1 cellular context compared by ENCODE assay signal in genomic region chr11:78156081-78156844, GRCh38.
TF ChIP-seq lines count a peak whose summit lies in the region.

No MANE protein-coding gene starts in this region.

TF ChIP-seq in HepG2, 621 proteins besides CTCF, POLR2A, EP300 and RAD21 (continued from another document and continues in another):
- TF ChIP-seq, protein P1, sequence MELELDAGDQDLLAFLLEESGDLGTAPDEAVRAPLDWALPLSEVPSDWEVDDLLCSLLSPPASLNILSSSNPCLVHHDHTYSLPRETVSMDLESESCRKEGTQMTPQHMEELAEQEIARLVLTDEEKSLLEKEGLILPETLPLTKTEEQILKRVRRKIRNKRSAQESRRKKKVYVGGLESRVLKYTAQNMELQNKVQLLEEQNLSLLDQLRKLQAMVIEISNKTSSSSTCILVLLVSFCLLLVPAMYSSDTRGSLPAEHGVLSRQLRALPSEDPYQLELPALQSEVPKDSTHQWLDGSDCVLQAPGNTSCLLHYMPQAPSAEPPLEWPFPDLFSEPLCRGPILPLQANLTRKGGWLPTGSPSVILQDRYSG (CRISPR knock-in tag; IDR thresholded peaks at IDR 0.05), result no peak
- TF ChIP-seq PRDM10 (CRISPR knock-in tag; IDR thresholded peaks at IDR 0.05; ENCODE audit: low read depth) (0 out of 2 replicates have a peak, but pooled peaks have one; percentile 42), IKZF5 (CRISPR knock-in tag; IDR thresholded peaks at IDR 0.05) (peak; percentile 98), SALL1 (CRISPR knock-in tag; IDR thresholded peaks at IDR 0.05) (peak; percentile 98), SUZ12 (IDR thresholded peaks at IDR 0.05; ENCODE audit: low read depth, low read length) (no peak), NCOR1 (IDR thresholded peaks at IDR 0.05; ENCODE audit: borderline replicate concordance, low read length) (peak; percentile 91; the same call in 1 of the 2 replicates), JUNB (CRISPR knock-in tag; IDR thresholded peaks at IDR 0.05; ENCODE audit: borderline replicate concordance) (no peak), GATA4 (IDR thresholded peaks at IDR 0.05; ENCODE audit: borderline replicate concordance, low read depth) (peak; percentile 68; the same call in 1 of the 2 replicates), AKAP8 (CRISPR knock-in tag; IDR thresholded peaks at IDR 0.05) (peak; percentile 39; the same call in 1 of the 2 replicates), FOXK2 (IDR thresholded peaks at IDR 0.05) (no peak), ZNF501 (CRISPR knock-in tag; IDR thresholded peaks at IDR 0.05) (peak; percentile 40; the same call in 1 of the 2 replicates), PITX1 (CRISPR knock-in tag; IDR thresholded peaks at IDR 0.05) (no peak), ZNF350 (CRISPR knock-in tag; IDR thresholded peaks at IDR 0.05; ENCODE audit: borderline replicate concordance, low read depth) (peak; percentile 83), ZSCAN29 (CRISPR knock-in tag; conservative IDR thresholded peaks at IDR 0.05) (peak; percentile 79; the same call in 1 of the 2 replicates), FOXP1 (IDR thresholded peaks at IDR 0.05) (no peak), FOXP1 (CRISPR knock-in tag; IDR thresholded peaks at IDR 0.05) (peak; percentile 90), ZNF546 (CRISPR knock-in tag; conservative IDR thresholded peaks at IDR 0.05) (no peak), ZNF614 (CRISPR knock-in tag; IDR thresholded peaks at IDR 0.05; ENCODE audit: borderline replicate concordance) (peak; percentile 91), ATF6 (CRISPR knock-in tag; conservative IDR thresholded peaks at IDR 0.05) (no peak), NPAS2 (CRISPR knock-in tag; IDR thresholded peaks at IDR 0.05; ENCODE audit: borderline replicate concordance) (no peak), SP140L (CRISPR knock-in tag; IDR thresholded peaks at IDR 0.05; ENCODE audit: borderline replicate concordance) (peak; percentile 56; the same call in 1 of the 2 replicates), ZNF644 (CRISPR knock-in tag; IDR thresholded peaks at IDR 0.05; ENCODE audit: low read depth) (peak; percentile 25; the same call in 1 of the 2 replicates), SPEN (CRISPR knock-in tag; IDR thresholded peaks at IDR 0.05; ENCODE audit: low read depth) (peak; percentile 32; the same call in 1 of the 2 replicates), NFYB (CRISPR knock-in tag; IDR thresholded peaks at IDR 0.05) (no peak), FOXP4 (CRISPR knock-in tag; IDR thresholded peaks at IDR 0.05) (peak; percentile 96), THAP7 (CRISPR knock-in tag; IDR thresholded peaks at IDR 0.05) (peak; percentile 51; the same call in 1 of the 2 replicates), NFIC (IDR thresholded peaks at IDR 0.05; ENCODE audit: low read length) (peak; percentile 76; the same call in 1 of the 2 replicates), THRA (CRISPR knock-in tag; IDR thresholded peaks at IDR 0.05; ENCODE audit: borderline replicate concordance) (peak; percentile 98)
- TF ChIP-seq, protein P2, sequence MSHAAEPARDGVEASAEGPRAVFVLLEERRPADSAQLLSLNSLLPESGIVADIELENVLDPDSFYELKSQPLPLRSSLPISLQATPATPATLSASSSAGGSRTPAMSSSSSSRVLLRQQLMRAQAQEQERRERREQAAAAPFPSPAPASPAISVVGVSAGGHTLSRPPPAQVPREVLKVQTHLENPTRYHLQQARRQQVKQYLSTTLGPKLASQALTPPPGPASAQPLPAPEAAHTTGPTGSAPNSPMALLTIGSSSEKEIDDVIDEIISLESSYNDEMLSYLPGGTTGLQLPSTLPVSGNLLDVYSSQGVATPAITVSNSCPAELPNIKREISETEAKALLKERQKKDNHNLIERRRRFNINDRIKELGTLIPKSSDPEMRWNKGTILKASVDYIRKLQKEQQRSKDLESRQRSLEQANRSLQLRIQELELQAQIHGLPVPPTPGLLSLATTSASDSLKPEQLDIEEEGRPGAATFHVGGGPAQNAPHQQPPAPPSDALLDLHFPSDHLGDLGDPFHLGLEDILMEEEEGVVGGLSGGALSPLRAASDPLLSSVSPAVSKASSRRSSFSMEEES (CRISPR knock-in tag; IDR thresholded peaks at IDR 0.05), result peak; percentile 82
- TF ChIP-seq, protein P3, sequence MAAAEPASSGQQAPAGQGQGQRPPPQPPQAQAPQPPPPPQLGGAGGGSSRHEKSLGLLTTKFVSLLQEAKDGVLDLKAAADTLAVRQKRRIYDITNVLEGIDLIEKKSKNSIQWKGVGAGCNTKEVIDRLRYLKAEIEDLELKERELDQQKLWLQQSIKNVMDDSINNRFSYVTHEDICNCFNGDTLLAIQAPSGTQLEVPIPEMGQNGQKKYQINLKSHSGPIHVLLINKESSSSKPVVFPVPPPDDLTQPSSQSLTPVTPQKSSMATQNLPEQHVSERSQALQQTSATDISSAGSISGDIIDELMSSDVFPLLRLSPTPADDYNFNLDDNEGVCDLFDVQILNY (CRISPR knock-in tag; conservative IDR thresholded peaks at IDR 0.05), result no peak
- TF ChIP-seq, protein P4, sequence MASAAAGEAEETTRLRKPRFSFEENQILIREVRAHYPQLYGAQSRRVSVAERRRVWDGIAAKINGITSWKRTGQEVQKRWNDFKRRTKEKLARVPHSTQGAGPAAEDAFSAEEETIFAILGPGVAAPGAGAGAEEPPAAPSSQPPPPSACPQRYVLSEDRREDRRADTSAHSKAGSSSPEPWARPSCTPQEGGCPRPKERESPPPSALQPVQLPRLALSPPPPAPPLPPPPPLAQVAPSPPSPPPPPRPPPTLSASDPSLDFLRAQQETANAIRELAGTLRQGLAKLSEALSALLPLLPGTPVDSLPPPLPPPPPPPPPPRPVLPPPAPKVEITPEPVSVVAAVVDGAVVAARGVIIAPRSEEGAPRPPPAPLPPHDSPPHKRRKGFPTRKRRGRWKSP (CRISPR knock-in tag; IDR thresholded peaks at IDR 0.05), result peak; percentile 81; the same call in 1 of the 2 replicates
- TF ChIP-seq, protein P5, sequence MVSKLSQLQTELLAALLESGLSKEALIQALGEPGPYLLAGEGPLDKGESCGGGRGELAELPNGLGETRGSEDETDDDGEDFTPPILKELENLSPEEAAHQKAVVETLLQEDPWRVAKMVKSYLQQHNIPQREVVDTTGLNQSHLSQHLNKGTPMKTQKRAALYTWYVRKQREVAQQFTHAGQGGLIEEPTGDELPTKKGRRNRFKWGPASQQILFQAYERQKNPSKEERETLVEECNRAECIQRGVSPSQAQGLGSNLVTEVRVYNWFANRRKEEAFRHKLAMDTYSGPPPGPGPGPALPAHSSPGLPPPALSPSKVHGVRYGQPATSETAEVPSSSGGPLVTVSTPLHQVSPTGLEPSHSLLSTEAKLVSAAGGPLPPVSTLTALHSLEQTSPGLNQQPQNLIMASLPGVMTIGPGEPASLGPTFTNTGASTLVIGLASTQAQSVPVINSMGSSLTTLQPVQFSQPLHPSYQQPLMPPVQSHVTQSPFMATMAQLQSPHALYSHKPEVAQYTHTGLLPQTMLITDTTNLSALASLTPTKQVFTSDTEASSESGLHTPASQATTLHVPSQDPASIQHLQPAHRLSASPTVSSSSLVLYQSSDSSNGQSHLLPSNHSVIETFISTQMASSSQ (IDR thresholded peaks at IDR 0.05; ENCODE audit: low read depth), result peak; percentile 63; the same call in 1 of the 2 replicates
- TF ChIP-seq, protein P5 (CRISPR knock-in tag; IDR thresholded peaks at IDR 0.05; ENCODE audit: borderline replicate concordance), result peak; percentile 80; the same call in 1 of the 2 replicates
